Comparison of ENCODE assay signal across 19 cellular contexts in the genomic region with DNA sequence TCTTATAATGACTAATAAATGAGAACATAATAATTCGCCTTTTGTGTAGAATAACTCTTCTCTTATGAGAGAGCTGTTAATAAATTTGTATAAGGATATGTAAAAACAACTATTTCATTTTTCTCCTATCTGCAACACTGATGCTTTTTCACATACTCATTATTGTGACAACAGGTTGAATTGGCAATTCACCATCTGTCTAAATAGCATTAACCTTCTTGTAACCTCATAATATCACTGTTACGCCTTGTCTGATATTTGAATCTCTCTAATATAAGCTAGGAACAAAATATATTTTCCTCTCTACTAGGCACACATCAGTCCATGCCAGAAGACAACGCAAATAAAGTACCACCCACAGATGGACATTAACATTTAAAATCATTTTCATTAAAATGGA.
DNase-seq lines count a peak whose midpoint lies in the region; ATAC-seq and TF ChIP-seq lines count a peak whose summit lies in the region.
"Had no signal": no experiment of that assay in that cellular context is flagged by ENCODE, and none has a peak within 500 bp of the region (broad histone marks: within the 10 kb centered on the region; RNA-seq: fewer than 3 reads in every experiment).

No MANE protein-coding gene starts in this region.

- no peak overlapping the region for H3K4me3 ChIP-seq in fibroblast of lung (replicated peaks in 1 of 4; ENCODE audit: control extremely low read depth in 1 of 4, insufficient read depth in 1 of 4, low read depth in 3 of 4, low read length in 4 of 4)
- H3K4me3 ChIP-seq: BLaER1 treated with 17β-estradiol and CSF1 and Interleukin-3, amounts not matched to agents 10 nM and 100 nM; GM23338 had no signal

- H3K4me2 ChIP-seq in fibroblast of lung (ENCODE audit: extremely low read depth, insufficient read depth, low read length) = no peak overlapping the region
- H3K4me2 ChIP-seq: BLaER1 treated with 17β-estradiol and CSF1 and Interleukin-3, amounts not matched to agents 10 nM and 100 nM; GM23338 had no signal

- no peaks in the 10 kb centered on the region for H3K4me1 Mint-ChIP-seq in effector memory CD8-positive, alpha-beta T cell (ENCODE audit: low read depth in 2 of 2)
- H3K4me1 Mint-ChIP-seq: B cell, IgD-negative memory B cell had no signal

- no peaks in the 10 kb centered on the region for H3K9me3 ChIP-seq in fibroblast of lung (ENCODE audit: control insufficient read depth, insufficient read depth, low read depth, low read length)
- H3K9me3 ChIP-seq: BLaER1 treated with 17β-estradiol and CSF1 and Interleukin-3, amounts not matched to agents 10 nM and 100 nM had no signal

- H3K4me1 ChIP-seq in fibroblast of lung (ENCODE audit: control insufficient read depth, extremely low read depth, insufficient read depth, low read length) = no peaks in the 10 kb centered on the region
- H3K4me1 ChIP-seq: BLaER1 treated with 17β-estradiol and CSF1 and Interleukin-3, amounts not matched to agents 10 nM and 100 nM had no signal

- peaks cover 0 to 7% of the 10 kb centered on the region in 2 donors for H3K9me3 Mint-ChIP-seq in effector memory CD8-positive, alpha-beta T cell
- H3K9me3 Mint-ChIP-seq: CD8-positive, alpha-beta T cell; GM23338; IgD-negative memory B cell had no signal

- H3K79me2 ChIP-seq in fibroblast of lung (ENCODE audit: control insufficient read depth, insufficient read depth, low read length) = no peaks in the 10 kb centered on the region

- no peak overlapping the region for H3K27ac Mint-ChIP-seq in effector memory CD8-positive, alpha-beta T cell
- H3K27ac Mint-ChIP-seq: B cell; CD8-positive, alpha-beta T cell; GM23338; HFFc6; IgD-negative memory B cell had no signal

- no peaks in the 10 kb centered on the region for H4K20me1 ChIP-seq in fibroblast of lung (ENCODE audit: control insufficient read depth, extremely low read depth, insufficient read depth, low read length)
- H4K20me1 ChIP-seq: BLaER1 treated with 17β-estradiol and CSF1 and Interleukin-3, amounts not matched to agents 10 nM and 100 nM had no signal

- H3K27ac ChIP-seq in fibroblast of lung (ENCODE audit: insufficient read depth, low read length) = no peak overlapping the region
- H3K27ac ChIP-seq: BLaER1 treated with 17β-estradiol and CSF1 and Interleukin-3, amounts not matched to agents 10 nM and 100 nM had no signal

- H3K9ac ChIP-seq in fibroblast of lung (ENCODE audit: insufficient read depth, low read length) = peak overlapping the region; percentile 7
- H3K9ac ChIP-seq: BLaER1 treated with 17β-estradiol and CSF1 and Interleukin-3, amounts not matched to agents 10 nM and 100 nM had no signal

- H3K27me3 Mint-ChIP-seq in effector memory CD8-positive, alpha-beta T cell = no peaks in the 10 kb centered on the region
- H3K27me3 Mint-ChIP-seq: B cell, IgD-negative memory B cell had no signal

- H3K36me3 ChIP-seq in fibroblast of lung (ENCODE audit: control insufficient read depth, insufficient read depth, low read length) = no peaks in the 10 kb centered on the region
- H3K36me3 ChIP-seq: BLaER1 treated with 17β-estradiol and CSF1 and Interleukin-3, amounts not matched to agents 10 nM and 100 nM had no signal

- H3K4me3 Mint-ChIP-seq in effector memory CD8-positive, alpha-beta T cell = no peak overlapping the region
- H3K4me3 Mint-ChIP-seq: B cell; CD8-positive, alpha-beta T cell; GM23338; HFFc6; IgD-negative memory B cell had no signal

- no peak overlapping the region for H2AFZ ChIP-seq in fibroblast of lung (ENCODE audit: low read length)
- H2AFZ ChIP-seq: GM23338 had no signal

- H3K27me3 ChIP-seq in fibroblast of lung (ENCODE audit: control insufficient read depth, insufficient read depth, low read length) = no peaks in the 10 kb centered on the region
- H3K27me3 ChIP-seq: BLaER1 treated with 17β-estradiol and CSF1 and Interleukin-3, amounts not matched to agents 10 nM and 100 nM had no signal

- in situ Hi-C loops in G401 (cut with HindIII; ENCODE audit: low sequenced_read_pairs) = no loop called here

- DNase-seq in G401 (ENCODE audit: low spot score) (peak; percentile 37), NCI-H2171 treated with DMSO at 0.1 percent for 48 hours (lab: John Stamatoyannopoulos, UW) (peak; percentile 69), fibroblast of lung (ENCODE audit: low read depth in 2 of 2) (no peak), NCI-H2196 (lab: John Stamatoyannopoulos, UW; ENCODE audit: unreplicated experiment) (no peak)
- DNase-seq in effector memory CD8-positive, alpha-beta T cell = no peak
- DNase-seq: Calu3; CD8-positive, alpha-beta T cell; DMS79; GF-D8; HFFc6; KBM-7 had no signal

- TF ChIP-seq CTCF in fibroblast of lung (conservative IDR thresholded peaks at IDR 0.05 in 1 of 2, IDR thresholded peaks at IDR 0.05 in 1 of 2; ENCODE audit: low read depth in 1 of 2, low read length in 2 of 2) = no peak

- H3K36me3 Mint-ChIP-seq in effector memory CD8-positive, alpha-beta T cell (ENCODE audit: insufficient read depth) = no peaks in the 10 kb centered on the region
- H3K36me3 Mint-ChIP-seq: CD8-positive, alpha-beta T cell; IgD-negative memory B cell had no signal

- no peak for ATAC-seq in effector memory CD8-positive, alpha-beta T cell (replicated peaks)
- ATAC-seq in GM18517 (IDR thresholded peaks at IDR 0.05; ENCODE audit: unreplicated experiment) (no peak), HG02678 (IDR thresholded peaks at IDR 0.05; ENCODE audit: unreplicated experiment) (no peak)
- ATAC-seq: CD8-positive, alpha-beta T cell; GM23338; HCT116; HepG2 had no signal

Comparison
In these comparisons a context has a peak if more than half of its experiments do, and no peak if none do; other contexts are left out.
1. DNase-seq: peak in G401 (single experiment) and NCI-H2171 treated with DMSO at 0.1 percent for 48 hours (single experiment); none in fibroblast of lung (0 of 2), effector memory CD8-positive, alpha-beta T cell (0 of 3) and NCI-H2196 (single experiment).